1 cellular context compared by ENCODE assay signal in the genomic region with DNA sequence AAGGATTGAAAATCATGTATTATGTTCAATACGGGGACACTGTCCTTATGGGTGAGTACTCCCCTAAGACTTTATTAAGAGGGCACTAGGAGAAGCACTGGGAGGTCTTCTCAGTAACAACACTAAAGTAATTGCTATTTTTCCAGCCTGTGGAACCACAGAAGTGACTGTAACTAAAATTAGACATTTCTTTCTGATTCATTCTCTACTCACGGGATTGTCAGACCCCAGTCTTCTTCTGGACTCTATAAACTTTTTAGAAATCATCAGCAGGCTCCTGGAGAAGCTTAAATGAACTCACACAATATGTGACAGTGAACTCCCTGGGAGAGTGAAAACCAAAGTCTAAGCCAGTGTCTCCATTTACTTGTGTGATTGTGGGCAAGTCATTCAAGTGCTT.
TF ChIP-seq lines count a peak whose summit lies in the region.

No MANE protein-coding gene starts in this region.

TF ChIP-seq in GM12878, 131 proteins besides CTCF, POLR2A, EP300 and RAD21 (continued from another document):
- TF ChIP-seq, protein P1, sequence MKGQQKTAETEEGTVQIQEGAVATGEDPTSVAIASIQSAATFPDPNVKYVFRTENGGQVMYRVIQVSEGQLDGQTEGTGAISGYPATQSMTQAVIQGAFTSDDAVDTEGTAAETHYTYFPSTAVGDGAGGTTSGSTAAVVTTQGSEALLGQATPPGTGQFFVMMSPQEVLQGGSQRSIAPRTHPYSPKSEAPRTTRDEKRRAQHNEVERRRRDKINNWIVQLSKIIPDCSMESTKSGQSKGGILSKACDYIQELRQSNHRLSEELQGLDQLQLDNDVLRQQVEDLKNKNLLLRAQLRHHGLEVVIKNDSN (IDR thresholded peaks at IDR 0.05; ENCODE audit: borderline replicate concordance, extremely low read length, insufficient read depth, low read depth, low read length), result no peak
- TF ChIP-seq TCF12 (IDR thresholded peaks at IDR 0.05; ENCODE audit: low read depth, low read length) (no peak), PAX5 (IDR thresholded peaks at IDR 0.05; ENCODE audit: borderline replicate concordance, low read depth, low read length) (no peak), DPF2 (IDR thresholded peaks at IDR 0.05) (no peak), GATAD2B (conservative IDR thresholded peaks at IDR 0.05; ENCODE audit: low read depth) (no peak), HCFC1 (IDR thresholded peaks at IDR 0.05; ENCODE audit: low read length) (no peak), RFX5 (IDR thresholded peaks at IDR 0.05; ENCODE audit: low read depth, low read length) (no peak), RB1 (IDR thresholded peaks at IDR 0.05; ENCODE audit: borderline replicate concordance) (no peak), ZNF274 (IDR thresholded peaks at IDR 0.05; ENCODE audit: insufficient read depth, insufficient read length) (no peak), SRF (IDR thresholded peaks at IDR 0.05; ENCODE audit: low read depth in 2 of 2, low read length in 2 of 2) (no peak)
- TF ChIP-seq, protein P2, sequence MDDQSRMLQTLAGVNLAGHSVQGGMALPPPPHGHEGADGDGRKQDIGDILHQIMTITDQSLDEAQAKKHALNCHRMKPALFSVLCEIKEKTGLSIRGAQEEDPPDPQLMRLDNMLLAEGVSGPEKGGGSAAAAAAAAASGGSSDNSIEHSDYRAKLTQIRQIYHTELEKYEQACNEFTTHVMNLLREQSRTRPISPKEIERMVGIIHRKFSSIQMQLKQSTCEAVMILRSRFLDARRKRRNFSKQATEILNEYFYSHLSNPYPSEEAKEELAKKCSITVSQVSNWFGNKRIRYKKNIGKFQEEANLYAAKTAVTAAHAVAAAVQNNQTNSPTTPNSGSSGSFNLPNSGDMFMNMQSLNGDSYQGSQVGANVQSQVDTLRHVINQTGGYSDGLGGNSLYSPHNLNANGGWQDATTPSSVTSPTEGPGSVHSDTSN (IDR thresholded peaks at IDR 0.05; ENCODE audit: insufficient replicate concordance, low read depth, low read length), result no peak
- TF ChIP-seq, protein P3, sequence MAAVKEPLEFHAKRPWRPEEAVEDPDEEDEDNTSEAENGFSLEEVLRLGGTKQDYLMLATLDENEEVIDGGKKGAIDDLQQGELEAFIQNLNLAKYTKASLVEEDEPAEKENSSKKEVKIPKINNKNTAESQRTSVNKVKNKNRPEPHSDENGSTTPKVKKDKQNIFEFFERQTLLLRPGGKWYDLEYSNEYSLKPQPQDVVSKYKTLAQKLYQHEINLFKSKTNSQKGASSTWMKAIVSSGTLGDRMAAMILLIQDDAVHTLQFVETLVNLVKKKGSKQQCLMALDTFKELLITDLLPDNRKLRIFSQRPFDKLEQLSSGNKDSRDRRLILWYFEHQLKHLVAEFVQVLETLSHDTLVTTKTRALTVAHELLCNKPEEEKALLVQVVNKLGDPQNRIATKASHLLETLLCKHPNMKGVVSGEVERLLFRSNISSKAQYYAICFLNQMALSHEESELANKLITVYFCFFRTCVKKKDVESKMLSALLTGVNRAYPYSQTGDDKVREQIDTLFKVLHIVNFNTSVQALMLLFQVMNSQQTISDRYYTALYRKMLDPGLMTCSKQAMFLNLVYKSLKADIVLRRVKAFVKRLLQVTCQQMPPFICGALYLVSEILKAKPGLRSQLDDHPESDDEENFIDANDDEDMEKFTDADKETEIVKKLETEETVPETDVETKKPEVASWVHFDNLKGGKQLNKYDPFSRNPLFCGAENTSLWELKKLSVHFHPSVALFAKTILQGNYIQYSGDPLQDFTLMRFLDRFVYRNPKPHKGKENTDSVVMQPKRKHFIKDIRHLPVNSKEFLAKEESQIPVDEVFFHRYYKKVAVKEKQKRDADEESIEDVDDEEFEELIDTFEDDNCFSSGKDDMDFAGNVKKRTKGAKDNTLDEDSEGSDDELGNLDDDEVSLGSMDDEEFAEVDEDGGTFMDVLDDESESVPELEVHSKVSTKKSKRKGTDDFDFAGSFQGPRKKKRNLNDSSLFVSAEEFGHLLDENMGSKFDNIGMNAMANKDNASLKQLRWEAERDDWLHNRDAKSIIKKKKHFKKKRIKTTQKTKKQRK (IDR thresholded peaks at IDR 0.05; ENCODE audit: low read depth, low read length), result no peak
